In the genomic region with DNA sequence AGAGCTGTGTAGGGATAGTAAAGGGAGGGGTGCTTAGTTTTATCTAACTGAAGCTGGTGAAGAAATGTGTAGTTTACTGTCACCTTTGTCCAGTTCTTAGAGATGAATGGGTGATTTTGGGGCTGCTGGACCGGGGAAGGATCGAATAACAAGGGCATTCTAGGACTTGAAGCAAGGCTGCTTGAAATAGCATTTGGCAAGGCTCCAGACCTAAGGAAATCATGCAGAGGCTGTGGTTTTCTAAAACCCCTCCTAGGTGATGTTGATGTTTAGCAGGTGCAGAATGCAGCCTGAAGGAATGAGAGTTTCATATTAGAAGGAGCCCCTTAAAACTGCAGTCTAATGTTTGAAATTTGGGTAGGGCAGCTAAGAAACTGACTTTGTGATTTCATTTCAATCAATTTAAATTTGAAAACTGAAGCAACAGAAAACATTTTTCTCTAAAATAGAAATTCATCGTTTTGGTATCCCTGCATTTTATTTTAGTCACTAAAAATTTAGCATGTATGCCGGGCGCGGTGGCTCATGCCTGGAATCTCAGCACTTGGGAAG, we compare ENCODE assay signal across 16 cellular contexts.
DNase-seq lines count a peak whose midpoint lies in the region; ATAC-seq, FAIRE-seq and TF ChIP-seq lines count a peak whose summit lies in the region.
"Had no signal": no experiment of that assay in that cellular context is flagged by ENCODE, and none has a peak within 500 bp of the region (broad histone marks: within the 10 kb centered on the region; RNA-seq: fewer than 3 reads in every experiment).

No MANE protein-coding gene starts in this region.

- FAIRE-seq in GM19239 (lab: Jason Lieb, UNC): no peak
- FAIRE-seq: kidney had no signal

- no peak overlapping the region for H3K4me3 Mint-ChIP-seq in mesothelial cell of epicardium

- no peak overlapping the region for H3K4me3 ChIP-seq in HFF-Myc (replicated peaks; ENCODE audit: low read depth, low read length)
- H3K4me3 ChIP-seq: colonic mucosa had no signal

- H3K36me3 Mint-ChIP-seq in mesothelial cell of epicardium: peaks cover 17% of the 10 kb centered on the region

- no peaks in the 10 kb centered on the region for H3K27me3 Mint-ChIP-seq in mesothelial cell of epicardium (ENCODE audit: low read depth)

- peak; percentile 9 for DNase-seq in DMS53 (lab: John Stamatoyannopoulos, UW)
- no peak for DNase-seq in DMS53 treated with DMSO at 0.1 percent for 48 hours (lab: John Stamatoyannopoulos, UW; ENCODE audit: unreplicated experiment)
- DNase-seq in HFF-Myc (ENCODE audit: extremely low read depth, low read depth): peak; percentile 38
- no peak for DNase-seq in mesothelial cell of epicardium (ENCODE audit: low spot score in 2 of 2, unreplicated experiment in 2 of 2)
- DNase-seq in NCI-H1694 treated with DMSO at 0.1 percent for 48 hours (lab: John Stamatoyannopoulos, UW): no peak
- DNase-seq in GM19239 (ENCODE audit: insufficient read length, low spot score): no peak
- DNase-seq: 8988T; activated T-cell treated with anti-CD3 and anti-CD28 coated beads, Interleukin-2, amount 50 U/mL, for 48 hours; colonic mucosa; DMS153; kidney; NCI-H1694; occipital lobe; stimulated activated CD4-positive, alpha-beta T cell treated with anti-CD3 and anti-CD28 coated beads, Interleukin-2, amount 100 ng/mL, for 48 hours had no signal

- H3K27ac Mint-ChIP-seq in mesothelial cell of epicardium: peak overlapping the region; percentile 86

- peaks cover 15% of the 10 kb centered on the region for H3K4me1 Mint-ChIP-seq in mesothelial cell of epicardium

- peak; percentile 83 for ATAC-seq in SK-N-SH treated with all-trans-retinoic acid at 6 μM for 48 hours
- ATAC-seq in GM21786 (IDR thresholded peaks at IDR 0.05; ENCODE audit: unreplicated experiment): no peak

- peaks cover 8% of the 10 kb centered on the region for H3K9me3 Mint-ChIP-seq in mesothelial cell of epicardium

- TF ChIP-seq CTCF in HFF-Myc (IDR thresholded peaks at IDR 0.05; ENCODE audit: low read depth, low read length, missing control alignments): no peak
- no peak for TF ChIP-seq CTCF in mesothelial cell of epicardium (IDR thresholded peaks at IDR 0.05; ENCODE audit: unreplicated experiment)

TF ChIP-seq in SK-N-SH treated with all-trans-retinoic acid at 6 μM for 48 hours, 23 proteins besides CTCF, POLR2A, EP300 and RAD21:
- TF ChIP-seq GLIS3 (CRISPR knock-in tag; IDR thresholded peaks at IDR 0.05): no peak

Comparison
In these comparisons a context has a peak if more than half of its experiments do, and no peak if none do; other contexts are left out.
1. DNase-seq: peak in DMS53 (single experiment) and HFF-Myc (single experiment); none in DMS53 treated with DMSO at 0.1 percent for 48 hours (single experiment), mesothelial cell of epicardium (0 of 2), NCI-H1694 treated with DMSO at 0.1 percent for 48 hours (single experiment) and GM19239 (single experiment).